Comparison of ENCODE assay signal across 32 cellular contexts in the genomic region with DNA sequence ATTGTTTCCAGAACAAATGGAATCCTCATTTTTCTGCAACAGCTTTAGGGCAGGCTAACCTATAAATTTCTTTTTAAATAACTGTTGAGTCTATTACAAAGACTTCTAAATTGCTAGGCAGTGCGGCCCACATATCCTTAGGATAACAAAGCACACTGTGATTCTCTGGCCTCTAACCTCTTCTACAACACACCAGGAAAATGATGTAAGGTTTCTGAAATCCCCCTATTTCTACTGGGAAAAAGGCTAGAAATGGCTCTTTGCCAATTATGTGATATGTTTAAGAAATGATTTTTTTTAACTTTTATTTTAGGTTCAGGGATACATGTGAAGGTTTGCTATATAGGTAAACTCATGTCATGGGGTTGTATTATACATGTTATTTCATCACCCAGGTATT.
"Had no signal": no experiment of that assay in that cellular context is flagged by ENCODE, and none has a peak within 500 bp of the region (broad histone marks: within the 10 kb centered on the region; RNA-seq: fewer than 3 reads in every experiment).

No MANE protein-coding gene starts in this region.

- H3K9me3 ChIP-seq: ovary, psoas muscle, right lobe of liver, suprapubic skin, testis, tibial artery, upper lobe of right lung, uterus had no signal

- H3K36me3 Mint-ChIP-seq: naive B cell; natural killer cell treated with Interleukin-12 subunit alpha and Interleukin-12 subunit beta and Interleukin-15 and Interleukin-18, amount 100 ng/mL, for 72 hours; stimulated activated memory B cell treated with anti-CD40 and anti-IgM and Interleukin-4, amounts not matched to agents 10 μg/mL and 1 μg/mL and 100 μg/mL, for 72 hours; type B pancreatic cell had no signal

- H3K79me2 ChIP-seq: parathyroid adenoma had no signal

- H3K27me3 ChIP-seq: ovary, right lobe of liver, spleen, suprapubic skin, testis, tibial artery, transverse colon, upper lobe of right lung, uterus had no signal

- H3K27ac ChIP-seq: ovary, parathyroid adenoma, psoas muscle, right lobe of liver, skin epidermis, spleen, suprapubic skin, tibial artery, transverse colon, upper lobe of right lung, uterus had no signal

- H3K4me1 Mint-ChIP-seq: naive B cell; nephron progenitor cell; neural crest cell; stimulated activated memory B cell treated with anti-CD40 and anti-IgM and Interleukin-4, amounts not matched to agents 10 μg/mL and 1 μg/mL and 100 μg/mL, for 72 hours had no signal

- H3K9me3 Mint-ChIP-seq: natural killer cell treated with Interleukin-12 subunit alpha and Interleukin-12 subunit beta and Interleukin-15 and Interleukin-18, amount 100 ng/mL, for 72 hours; neural crest cell; type B pancreatic cell had no signal

- H3K27me3 Mint-ChIP-seq: naive thymus-derived CD8-positive, alpha-beta T cell; progenitor cell of endocrine pancreas; stimulated activated memory B cell treated with anti-CD40 and anti-IgM and Interleukin-4, amounts not matched to agents 10 μg/mL and 1 μg/mL and 100 μg/mL, for 72 hours; stimulated activated naive CD8-positive, alpha-beta T cell treated with anti-CD3 and anti-CD28 coated beads, Interleukin-15, amount 100 ng/mL, for 72 hours; type B pancreatic cell had no signal

- DNase-seq: naive B cell; naive thymus-derived CD8-positive, alpha-beta T cell; nephron progenitor cell; ovary; posterior cingulate gyrus; psoas muscle; right cardiac atrium; right lobe of liver; spleen; stimulated activated CD4-positive, alpha-beta T cell treated with anti-CD3 and anti-CD28 coated beads, Interleukin-12 subunit alpha, Interleukin-12 subunit beta, amount 100 ng/mL, for 4 hours; stimulated activated CD4-positive, alpha-beta T cell treated with anti-CD3 and anti-CD28 coated beads, Interleukin-1b, Interleukin-23, amount 100 ng/mL, for 48 hours; stimulated activated CD4-positive, alpha-beta T cell treated with anti-CD3 and anti-CD28 coated beads, Interleukin-4, amount 100 ng/mL, for 1 hour; stimulated activated CD4-positive, alpha-beta T cell treated with anti-CD3 and anti-CD28 coated beads, Interleukin-4, amount 100 ng/mL, for 4 hours; stimulated activated CD8-positive, alpha-beta memory T cell treated with anti-CD3 and anti-CD28 coated beads, Interleukin-4, amount 100 ng/mL, for 48 hours; stimulated activated naive CD4-positive, alpha-beta T cell; stimulated activated naive CD8-positive, alpha-beta T cell treated with anti-CD3 and anti-CD28 coated beads, Interleukin-15, amount 100 ng/mL, for 72 hours; stimulated activated naive CD8-positive, alpha-beta T cell treated with anti-CD3 and anti-CD28 coated beads, Interleukin-15, Interleukin-2, amounts not matched to agents 100 U/mL and 50 U/mL, for 24 hours; substantia nigra; testis; tibial artery; transverse colon; upper lobe of right lung; uterus had no signal

- H3K4me2 ChIP-seq: smooth muscle cell had no signal

- ATAC-seq: naive thymus-derived CD8-positive, alpha-beta T cell; natural killer cell treated with Interleukin-12 subunit alpha and Interleukin-12 subunit beta and Interleukin-15 and Interleukin-18, amount 100 ng/mL, for 72 hours; psoas muscle; right cardiac atrium; right lobe of liver; stimulated activated memory B cell treated with anti-CD40 and anti-IgM and Interleukin-4, amounts not matched to agents 10 μg/mL and 1 μg/mL and 100 μg/mL, for 72 hours; stimulated activated naive CD8-positive, alpha-beta T cell treated with anti-CD3 and anti-CD28 coated beads, Interleukin-15, amount 100 ng/mL, for 72 hours; stimulated activated naive CD8-positive, alpha-beta T cell treated with anti-CD3 and anti-CD28 coated beads, Interleukin-15, Interleukin-2, amounts not matched to agents 100 U/mL and 50 U/mL, for 24 hours; upper lobe of right lung had no signal

- H3K4me1 ChIP-seq: parathyroid adenoma, psoas muscle, spleen, suprapubic skin, testis, tibial artery, transverse colon, upper lobe of right lung, uterus had no signal

- H3K36me3 ChIP-seq: ovary, right lobe of liver, spleen, suprapubic skin, tibial artery, transverse colon, upper lobe of right lung, uterus had no signal

- H3K4me3 ChIP-seq: ovary, psoas muscle, right lobe of liver, skin epidermis, smooth muscle cell, spleen, suprapubic skin, testis, tibial artery, transverse colon, upper lobe of right lung, uterus had no signal

- H3K4me3 Mint-ChIP-seq: naive B cell; naive thymus-derived CD8-positive, alpha-beta T cell; natural killer cell treated with Interleukin-12 subunit alpha and Interleukin-12 subunit beta and Interleukin-15 and Interleukin-18, amount 100 ng/mL, for 72 hours; nephron progenitor cell; neural crest cell; stimulated activated memory B cell treated with anti-CD40 and anti-IgM and Interleukin-4, amounts not matched to agents 10 μg/mL and 1 μg/mL and 100 μg/mL, for 72 hours; stimulated activated naive CD8-positive, alpha-beta T cell treated with anti-CD3 and anti-CD28 coated beads, Interleukin-15, amount 100 ng/mL, for 72 hours; type B pancreatic cell had no signal

- H2AFZ ChIP-seq: parathyroid adenoma had no signal

- H3K27ac Mint-ChIP-seq: naive B cell; naive thymus-derived CD8-positive, alpha-beta T cell; natural killer cell treated with Interleukin-12 subunit alpha and Interleukin-12 subunit beta and Interleukin-15 and Interleukin-18, amount 100 ng/mL, for 72 hours; nephron progenitor cell; progenitor cell of endocrine pancreas; stimulated activated memory B cell treated with anti-CD40 and anti-IgM and Interleukin-4, amounts not matched to agents 10 μg/mL and 1 μg/mL and 100 μg/mL, for 72 hours; type B pancreatic cell had no signal

- H3K9ac ChIP-seq: parathyroid adenoma had no signal
